ENCODE assay signal across 18 cellular contexts in genomic region chr15:48515497-48515896, GRCh38.
DNase-seq lines count a peak whose midpoint lies in the region; ATAC-seq and TF ChIP-seq lines count a peak whose summit lies in the region.
"Had no signal": no experiment of that assay in that cellular context is flagged by ENCODE, and none has a peak within 500 bp of the region (broad histone marks: within the 10 kb centered on the region; RNA-seq: fewer than 3 reads in every experiment).

No MANE protein-coding gene starts in this region.

- no peak for TF ChIP-seq EP300 in tibial nerve (IDR thresholded peaks at IDR 0.05)

- H3K4me3 ChIP-seq in skeletal muscle satellite cell (ENCODE audit: low read length), result no peak overlapping the region
- no peak overlapping the region for H3K4me3 ChIP-seq in tibial nerve

- H3K9me3 ChIP-seq in skeletal muscle satellite cell (replicated peaks; ENCODE audit: low read length) (no peaks in the 10 kb centered on the region), tibial nerve (no peaks in the 10 kb centered on the region)
- H3K9me3 ChIP-seq: BE2C had no signal

- no peak for ATAC-seq in GM21717 (IDR thresholded peaks at IDR 0.05; ENCODE audit: unreplicated experiment)

- H3K4me2 ChIP-seq in skeletal muscle satellite cell (ENCODE audit: low read length), result no peak overlapping the region

- peak overlapping the region; percentile 1 for H3K9ac ChIP-seq in skeletal muscle satellite cell (ENCODE audit: low read depth, low read length)

- H3K36me3 ChIP-seq in skeletal muscle satellite cell (ENCODE audit: insufficient read depth, low read length), result peaks cover 98% of the 10 kb centered on the region
- peaks cover 0 to 79% (median 0%) of the 10 kb centered on the region in 3 donors for H3K36me3 ChIP-seq in tibial nerve
- H3K36me3 ChIP-seq: BE2C had no signal

- TF ChIP-seq CTCF in tibial nerve (IDR thresholded peaks at IDR 0.05), result no peak

- peak overlapping the region in 1 of 4 donors; percentile 4 for H3K27ac ChIP-seq in tibial nerve
- H3K27ac ChIP-seq: 22Rv1 had no signal

- H3K4me1 ChIP-seq in skeletal muscle satellite cell (ENCODE audit: control insufficient read depth, insufficient read depth, low read length), result peaks cover 18% of the 10 kb centered on the region
- no peaks in the 10 kb centered on the region for H3K4me1 ChIP-seq in tibial nerve

- 73 to 77% methylated on average over 2 of the region's 2 CpGs for WGBS in tibial nerve, 2 donors

- H3K27me3 ChIP-seq in skeletal muscle satellite cell (ENCODE audit: control insufficient read depth, insufficient read depth, low read length) (no peaks in the 10 kb centered on the region), tibial nerve (no peaks in the 10 kb centered on the region)
- H3K27me3 ChIP-seq: BE2C had no signal

- DNase-seq in NCI-H146 (lab: John Stamatoyannopoulos, UW) (peak; percentile 15), NCI-H146 treated with DMSO at 0.1 percent for 48 hours (lab: John Stamatoyannopoulos, UW; ENCODE audit: unreplicated experiment) (no peak), brain pericyte (ENCODE audit: low read depth, low spot score) (peak; percentile 29), medulla oblongata (ENCODE audit: extremely low spot score) (peak; percentile 27), tibial nerve (ENCODE audit: low spot score in 2 of 2) (no peak), NCI-H1694 treated with DMSO at 0.1 percent for 48 hours (lab: John Stamatoyannopoulos, UW) (no peak)
- DNase-seq: BE2C; CD4-positive, CD25-positive, alpha-beta regulatory T cell; DMS153; GF-D8; H9; NCI-H1436; NCI-H2081; NCI-H345; NCI-H524 treated with DMSO at 0.1 percent for 48 hours had no signal

- TF ChIP-seq POLR2A in tibial nerve (IDR thresholded peaks at IDR 0.05), result no peak

Comparison
In these comparisons a context has a peak if more than half of its experiments do, and no peak if none do; other contexts are left out.
1. DNase-seq: peak in NCI-H146 (single experiment), brain pericyte (single experiment) and medulla oblongata (single experiment); none in NCI-H146 treated with DMSO at 0.1 percent for 48 hours (single experiment), tibial nerve (0 of 2) and NCI-H1694 treated with DMSO at 0.1 percent for 48 hours (single experiment).